8 cellular contexts compared by ENCODE assay signal in genomic region chr6:8219352-8219943, GRCh38.
A peak's percentile ranks its signal among the peaks of the same experiment; 100 is the strongest.
DNase-seq lines count a peak whose midpoint lies in the region; ATAC-seq, FAIRE-seq and TF ChIP-seq lines count a peak whose summit lies in the region.

No MANE protein-coding gene starts in this region.

- no peak for FAIRE-seq in A549 (lab: Jason Lieb, UNC)

- H3K4me3 Mint-ChIP-seq in HFFc6 = peak overlapping the region; percentile 53; the same call in 1 of the 2 replicates

- peak; percentile 65 for TF ChIP-seq CTCF in A549 (IDR thresholded peaks at IDR 0.05)
- peak; percentile 95 for TF ChIP-seq CTCF in HFFc6 (IDR thresholded peaks at IDR 0.05)
- TF ChIP-seq CTCF in WI38 (IDR thresholded peaks at IDR 0.05; ENCODE audit: low read depth, low read length) = peak; percentile 34; the same call in 1 of the 2 replicates
- peak; percentile 76 for TF ChIP-seq CTCF in osteoblast (IDR thresholded peaks at IDR 0.05; ENCODE audit: extremely low read depth, low read depth, low read length)

- 3% methylated on average over 3 of the region's 3 CpGs for WGBS in A549 (ENCODE audit: missing lambda C conversion rate)

- POLR2A ChIA-PET in A549 (lab: Yijun Ruan, JAX) = interaction anchor here (1.2 kb wide), 1 partner anchor 88 kb away, joined by 5 read pairs; no protein-coding TSS in a partner anchor

- no peaks in the 10 kb centered on the region for H3K36me3 Mint-ChIP-seq in HFFc6 (ENCODE audit: low read depth)

- TF ChIP-seq RAD21 in A549 (conservative IDR thresholded peaks at IDR 0.05 in 1 of 2, IDR thresholded peaks at IDR 0.05 in 1 of 2) = peak; percentile 68 to 70

- TF ChIP-seq POLR2A in A549 (IDR thresholded peaks at IDR 0.05; ENCODE audit: low read length) = no peak

- DNase-seq in A549 (ENCODE audit: low read depth in 1 of 2, low spot score in 1 of 2) (peak; percentile 27 to 48), ELR (ENCODE audit: low read depth) (peak; percentile 68), HFFc6 (peak; percentile 51), NCI-H1105 treated with DMSO at 0.1 percent for 48 hours (lab: John Stamatoyannopoulos, UW) (peak; percentile 55), fibroblast of gingiva (ENCODE audit: low read depth) (peak; percentile 48), osteoblast (ENCODE audit: insufficient read length, low spot score, missing footprints) (no peak), GM19238 (ENCODE audit: insufficient read length, low spot score) (no peak)

- peaks cover 1% of the 10 kb centered on the region; the same call in 1 of the 2 replicates for H3K27me3 Mint-ChIP-seq in HFFc6 (ENCODE audit: insufficient read depth)

- no peaks in the 10 kb centered on the region for H3K36me3 ChIP-seq in osteoblast (ENCODE audit: insufficient read depth, low read length)

- no peaks in the 10 kb centered on the region for H3K27me3 ChIP-seq in osteoblast (ENCODE audit: insufficient read depth, low read length)

- H3K4me3 ChIP-seq in A549 (no peak overlapping the region), WI38 (ENCODE audit: low read depth, low read length) (no peak overlapping the region), osteoblast (ENCODE audit: insufficient read depth, low read length) (no peak overlapping the region)

- H3K4me1 ChIP-seq in A549 = no peaks in the 10 kb centered on the region
- peaks cover 19% of the 10 kb centered on the region for H3K4me1 ChIP-seq in osteoblast (ENCODE audit: insufficient read depth, low read length)

- ATAC-seq in A549 = peak in 1 of 2 experiments; percentile 75; a peak in 3 of 6 replicates

- H3K4me2 ChIP-seq in A549 (peak overlapping the region; percentile 48), osteoblast (ENCODE audit: insufficient read depth, low read length) (peak overlapping the region; percentile 56)

- no peak for TF ChIP-seq EP300 in A549 (IDR thresholded peaks at IDR 0.05)

- no peaks in the 10 kb centered on the region for H4K20me1 ChIP-seq in osteoblast (ENCODE audit: insufficient read depth, low read length)

- no peak overlapping the region for H3K27ac Mint-ChIP-seq in HFFc6

- no peak overlapping the region for H3K27ac ChIP-seq in A549
- no peak overlapping the region for H3K27ac ChIP-seq in osteoblast (ENCODE audit: low read depth, low read length)

- peak overlapping the region; percentile 32 for H2AFZ ChIP-seq in osteoblast (ENCODE audit: low read length)

- no peaks in the 10 kb centered on the region for H3K9me3 Mint-ChIP-seq in HFFc6

- peaks cover 17% of the 10 kb centered on the region for H3K4me1 Mint-ChIP-seq in HFFc6 (ENCODE audit: low read depth)

- no peaks in the 10 kb centered on the region for H3K9me3 ChIP-seq in A549
- H3K9me3 ChIP-seq in osteoblast (ENCODE audit: low read depth, low read length) = no peaks in the 10 kb centered on the region

- CTCF ChIA-PET in A549 (lab: Yijun Ruan, JAX) = interaction anchor here (0.6 to 5.5 kb wide), 37 partner anchors 8 to 868 kb away, joined by 3 to 137 read pairs (median 3); partner anchors contain the start of gene EEF1E1

- H3K79me2 ChIP-seq in osteoblast (ENCODE audit: insufficient read depth, low read length) = no peaks in the 10 kb centered on the region

TF ChIP-seq in A549, 52 proteins besides CTCF, POLR2A, EP300 and RAD21:
- TF ChIP-seq ATOH8 (CRISPR knock-in tag; IDR thresholded peaks at IDR 0.05; ENCODE audit: low read depth) (no peak), SMC3 (IDR thresholded peaks at IDR 0.05) (peak; percentile 78)

Comparison
In these comparisons a context has a peak if more than half of its experiments do, and no peak if none do; other contexts are left out.
1. DNase-seq: peak in A549 (2 of 2), ELR (single experiment), HFFc6 (single experiment), NCI-H1105 treated with DMSO at 0.1 percent for 48 hours (single experiment) and fibroblast of gingiva (single experiment); none in osteoblast (single experiment) and GM19238 (single experiment).
2. CTCF ChIP-seq: peak in every context shown above with its lines; median percentile 95 in HFFc6; 76 in osteoblast; 65 in A549; 34 in WI38.